ENCODE assay signal across 8 cellular contexts in genomic region chr5:7453947-7454346, GRCh38. TPM values are rescaled to one million over a fixed set of nuclear protein-coding genes. Genes with fewer than 3 reads are reported as not detected.
"Had no signal": no experiment of that assay in that cellular context is flagged by ENCODE, and none has a peak within 500 bp of the region (broad histone marks: within the 10 kb centered on the region; RNA-seq: fewer than 3 reads in every experiment).

No MANE protein-coding gene starts in this region.

- H3K4me3 Mint-ChIP-seq: HFFc6 had no signal

- H3K4me1 ChIP-seq: HAP-1 had no signal

- H3K9me3 ChIP-seq: HAP-1 had no signal

- H3K4me3 ChIP-seq: HAP-1, K562 had no signal

- ATAC-seq: HCT116, K562 had no signal

- H3K36me3 ChIP-seq: HAP-1 had no signal

- DNase-seq: GOT3, H7, HFFc6, IMR-90 had no signal

- H3K27ac Mint-ChIP-seq: HFFc6 had no signal

RNA-seq across cellular contexts. Expression of gene ADCY2, which starts 58.0 kb away (rescaled TPM):
- total RNA-seq: HFFc6, HT-29, IMR-90 had no signal
- polyA plus RNA-seq: IMR-90 had no signal
